1 cellular context compared by ENCODE assay signal in the genomic region with DNA sequence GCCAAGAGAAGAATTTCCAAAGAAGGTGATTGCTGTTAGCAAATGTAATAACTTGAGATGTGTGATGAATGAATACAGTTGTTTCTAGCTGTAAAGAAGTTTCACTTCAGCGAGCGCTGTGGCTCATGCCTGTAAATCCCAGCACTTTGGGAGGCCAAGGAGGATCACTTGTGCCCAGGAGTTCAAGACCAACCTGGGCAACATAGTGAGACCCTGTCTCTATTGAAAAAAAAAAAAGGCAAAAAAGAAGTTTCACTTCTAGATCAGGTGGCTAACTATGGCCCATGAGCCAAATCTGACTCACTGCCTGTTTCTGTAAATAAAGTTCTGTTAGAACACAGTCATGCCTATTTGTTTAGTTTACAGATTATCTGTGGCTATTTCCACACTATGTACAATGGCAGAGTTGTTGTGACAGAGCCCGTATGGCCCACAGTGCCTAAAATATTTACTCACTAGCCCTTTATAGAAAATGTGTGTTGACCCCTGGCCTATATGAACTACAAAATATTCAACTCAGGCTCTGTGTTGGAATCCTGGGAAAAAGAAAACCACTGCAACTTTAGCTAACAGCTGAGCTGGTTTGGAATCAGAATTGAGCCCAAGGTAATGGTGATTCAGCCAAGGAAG.
TF ChIP-seq lines count a peak whose summit lies in the region.

No MANE protein-coding gene starts in this region.

TF ChIP-seq in GM12878, 131 proteins besides CTCF, POLR2A, EP300 and RAD21 (continued from another document):
- TF ChIP-seq, protein P1, sequence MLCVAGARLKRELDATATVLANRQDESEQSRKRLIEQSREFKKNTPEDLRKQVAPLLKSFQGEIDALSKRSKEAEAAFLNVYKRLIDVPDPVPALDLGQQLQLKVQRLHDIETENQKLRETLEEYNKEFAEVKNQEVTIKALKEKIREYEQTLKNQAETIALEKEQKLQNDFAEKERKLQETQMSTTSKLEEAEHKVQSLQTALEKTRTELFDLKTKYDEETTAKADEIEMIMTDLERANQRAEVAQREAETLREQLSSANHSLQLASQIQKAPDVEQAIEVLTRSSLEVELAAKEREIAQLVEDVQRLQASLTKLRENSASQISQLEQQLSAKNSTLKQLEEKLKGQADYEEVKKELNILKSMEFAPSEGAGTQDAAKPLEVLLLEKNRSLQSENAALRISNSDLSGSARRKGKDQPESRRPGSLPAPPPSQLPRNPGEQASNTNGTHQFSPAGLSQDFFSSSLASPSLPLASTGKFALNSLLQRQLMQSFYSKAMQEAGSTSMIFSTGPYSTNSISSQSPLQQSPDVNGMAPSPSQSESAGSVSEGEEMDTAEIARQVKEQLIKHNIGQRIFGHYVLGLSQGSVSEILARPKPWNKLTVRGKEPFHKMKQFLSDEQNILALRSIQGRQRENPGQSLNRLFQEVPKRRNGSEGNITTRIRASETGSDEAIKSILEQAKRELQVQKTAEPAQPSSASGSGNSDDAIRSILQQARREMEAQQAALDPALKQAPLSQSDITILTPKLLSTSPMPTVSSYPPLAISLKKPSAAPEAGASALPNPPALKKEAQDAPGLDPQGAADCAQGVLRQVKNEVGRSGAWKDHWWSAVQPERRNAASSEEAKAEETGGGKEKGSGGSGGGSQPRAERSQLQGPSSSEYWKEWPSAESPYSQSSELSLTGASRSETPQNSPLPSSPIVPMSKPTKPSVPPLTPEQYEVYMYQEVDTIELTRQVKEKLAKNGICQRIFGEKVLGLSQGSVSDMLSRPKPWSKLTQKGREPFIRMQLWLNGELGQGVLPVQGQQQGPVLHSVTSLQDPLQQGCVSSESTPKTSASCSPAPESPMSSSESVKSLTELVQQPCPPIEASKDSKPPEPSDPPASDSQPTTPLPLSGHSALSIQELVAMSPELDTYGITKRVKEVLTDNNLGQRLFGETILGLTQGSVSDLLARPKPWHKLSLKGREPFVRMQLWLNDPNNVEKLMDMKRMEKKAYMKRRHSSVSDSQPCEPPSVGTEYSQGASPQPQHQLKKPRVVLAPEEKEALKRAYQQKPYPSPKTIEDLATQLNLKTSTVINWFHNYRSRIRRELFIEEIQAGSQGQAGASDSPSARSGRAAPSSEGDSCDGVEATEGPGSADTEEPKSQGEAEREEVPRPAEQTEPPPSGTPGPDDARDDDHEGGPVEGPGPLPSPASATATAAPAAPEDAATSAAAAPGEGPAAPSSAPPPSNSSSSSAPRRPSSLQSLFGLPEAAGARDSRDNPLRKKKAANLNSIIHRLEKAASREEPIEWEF (IDR thresholded peaks at IDR 0.05; ENCODE audit: insufficient replicate concordance, low read depth, low read length): no peak
